ENCODE assay signal across 8 cellular contexts in the genomic region with DNA sequence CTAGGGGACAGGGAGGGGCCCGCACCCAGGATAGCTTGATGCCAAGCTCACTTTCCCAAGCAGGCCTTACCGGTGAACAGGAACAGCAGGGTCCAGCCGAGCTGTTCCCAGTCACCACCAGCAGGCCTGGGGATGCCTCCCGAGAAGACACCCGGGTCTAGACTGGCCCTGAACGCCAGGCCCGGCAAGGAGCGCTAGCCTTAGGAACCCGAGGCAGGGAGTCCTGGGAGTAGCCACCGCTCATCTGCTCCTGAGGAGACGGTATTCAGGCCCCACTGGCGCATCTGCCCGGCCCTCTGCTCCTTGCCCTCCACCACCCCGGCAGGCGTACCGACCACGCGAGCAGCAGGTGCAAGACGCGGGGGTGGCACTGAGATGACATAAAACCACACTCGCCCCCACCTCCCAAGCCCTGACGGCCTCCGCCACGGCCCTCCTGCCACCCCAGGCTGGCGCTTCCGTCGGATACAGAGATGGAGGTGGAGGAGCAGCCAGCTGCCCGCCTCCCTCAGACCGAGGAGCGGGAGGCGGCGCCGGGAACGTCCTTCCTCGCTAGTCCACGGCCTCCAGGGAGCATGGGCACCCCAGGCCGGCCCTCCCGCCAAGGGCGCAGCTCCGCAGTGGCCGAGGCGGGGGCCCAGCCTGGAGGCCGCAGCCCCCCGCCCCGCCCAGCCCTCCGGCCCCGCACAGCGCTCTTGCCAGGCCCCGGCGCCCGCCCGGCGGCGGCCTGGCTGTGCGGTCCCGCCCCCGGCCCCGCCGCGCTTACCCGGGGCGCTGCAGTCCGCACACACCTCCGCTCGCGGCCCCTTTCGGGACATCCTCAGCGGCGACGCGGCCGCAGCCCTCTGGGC. TPM values are rescaled to one million over a fixed set of nuclear protein-coding genes. Genes with fewer than 3 reads are reported as not detected.
DNase-seq lines count a peak whose midpoint lies in the region; ATAC-seq and TF ChIP-seq lines count a peak whose summit lies in the region.

No MANE protein-coding gene starts in this region.

- H3K79me2 ChIP-seq in PC-3 (ENCODE audit: low read length) (peaks cover 40% of the 10 kb centered on the region), smooth muscle cell (ENCODE audit: low read depth) (peaks cover 39% of the 10 kb centered on the region)

- H3K4me3 ChIP-seq in PC-3 (ENCODE audit: low read length) (peak overlapping the region; percentile 89), adrenal gland (peak overlapping the region; percentile 34 to 87 (median 69)), iPS-18a (ENCODE audit: low read length) (peak overlapping the region; percentile 69), smooth muscle cell (peak overlapping the region; percentile 58)

- H3K4me2 ChIP-seq in PC-3 (ENCODE audit: low read length) (peak overlapping the region; percentile 99), smooth muscle cell (peak overlapping the region; percentile 89)

- TF ChIP-seq CTCF in PC-3 (conservative IDR thresholded peaks at IDR 0.05; ENCODE audit: low read depth, low read length) (no peak), adrenal gland (IDR thresholded peaks at IDR 0.05) (peak in 2 of 6 experiments; percentile 6 to 9), smooth muscle cell (IDR thresholded peaks at IDR 0.05; ENCODE audit: borderline replicate concordance, insufficient read depth, poor library complexity, severe bottlenecking) (no peak)

- BruUV-seq in PC-3 (replicated peaks; lab: Mats Ljungman, UMichigan): no TSS peak

- peak overlapping the region; percentile 55 for H2AFZ ChIP-seq in PC-3 (ENCODE audit: low read length)
- no peak overlapping the region for H2AFZ ChIP-seq in smooth muscle cell (ENCODE audit: low read depth)

- peak overlapping the region; percentile 66 for H3K9ac ChIP-seq in PC-3 (ENCODE audit: low read length)
- peak overlapping the region; percentile 43 for H3K9ac ChIP-seq in iPS-18a (ENCODE audit: low read length)
- peak overlapping the region; percentile 23 for H3K9ac ChIP-seq in smooth muscle cell (ENCODE audit: low read depth)

- H4K20me1 ChIP-seq in PC-3 (ENCODE audit: low read length): no peaks in the 10 kb centered on the region
- peaks cover 52% of the 10 kb centered on the region for H4K20me1 ChIP-seq in smooth muscle cell (ENCODE audit: low read depth)

- H3K27ac ChIP-seq in PC-3 (ENCODE audit: low read length) (no peak overlapping the region), adrenal gland (peak overlapping the region in 4 of 5 donors; percentile 60 to 89 (median 66)), iPS-18a (ENCODE audit: low read length) (no peak overlapping the region), smooth muscle cell (ENCODE audit: low read depth) (no peak overlapping the region)

- TF ChIP-seq POLR2A in adrenal gland (IDR thresholded peaks at IDR 0.05): no peak

- WGBS in adrenal gland, 4 donors: 0 to 1% (median 0%) methylated on average over 20 to 72 of the region's 72 CpGs
- 3% methylated on average over 30 of the region's 72 CpGs for WGBS in smooth muscle cell (ENCODE audit: low lambda C conversion rate)

- H3K27me3 ChIP-seq in PC-3 (ENCODE audit: low read length) (no peaks in the 10 kb centered on the region), adrenal gland (no peaks in the 10 kb centered on the region), iPS-18a (ENCODE audit: control insufficient read depth, insufficient read depth, low read length) (peaks cover 8% of the 10 kb centered on the region), smooth muscle cell (ENCODE audit: low read depth) (no peaks in the 10 kb centered on the region)

- CTCF ChIA-PET in PC-3 (lab: Charles Lee): interaction anchor here (2.0 kb wide), 1 partner anchor 29 kb away, joined by 9 read pairs; no protein-coding TSS in a partner anchor

- DNase-seq in DMS 273 (lab: John Stamatoyannopoulos, UW; ENCODE audit: unreplicated experiment): peak; percentile 80
- no peak for DNase-seq in DMS 273 treated with DMSO at 0.1 percent for 48 hours (lab: John Stamatoyannopoulos, UW)
- DNase-seq in PC-3: peak; percentile 15
- DNase-seq in adrenal gland: peak in 4 of 7 donors; percentile 40 to 49 (median 43)
- DNase-seq in smooth muscle cell (lab: John Stamatoyannopoulos, UW; ENCODE audit: unreplicated experiment): no peak

- ATAC-seq in HG02840 (IDR thresholded peaks at IDR 0.05; ENCODE audit: low FRiP score, unreplicated experiment) (peak; percentile 22), PC-3 (peak; percentile 20), GM18870 (IDR thresholded peaks at IDR 0.05; ENCODE audit: unreplicated experiment) (no peak)

- intact Hi-C loops in PC-3 (cut with micrococcal nuclease): no loop called here
- intact Hi-C loops in adrenal gland (cut with DNase I): no loop called here

- H3K9me2 ChIP-seq in PC-3 (replicated peaks; ENCODE audit: low read length): no peaks in the 10 kb centered on the region

- POLR2A ChIA-PET in PC-3 (lab: Charles Lee; ENCODE audit: unreplicated experiment): no interaction called here

- no peaks in the 10 kb centered on the region for H3K36me3 ChIP-seq in PC-3 (ENCODE audit: low read depth, low read length)
- no peaks in the 10 kb centered on the region for H3K36me3 ChIP-seq in adrenal gland (replicated peaks in 1 of 2)
- no peaks in the 10 kb centered on the region for H3K36me3 ChIP-seq in iPS-18a (ENCODE audit: control insufficient read depth, low read depth, low read length)
- no peaks in the 10 kb centered on the region for H3K36me3 ChIP-seq in smooth muscle cell (ENCODE audit: low read depth)

- H3K4me1 ChIP-seq in PC-3 (ENCODE audit: insufficient read depth, low read length) (peaks cover 32% of the 10 kb centered on the region), adrenal gland (replicated peaks in 1 of 2) (peaks cover 44 to 53% of the 10 kb centered on the region in 2 donors), iPS-18a (ENCODE audit: control insufficient read depth, low read depth, low read length) (peaks cover 45% of the 10 kb centered on the region), smooth muscle cell (ENCODE audit: low read depth) (peaks cover 43% of the 10 kb centered on the region)

- H3K9me3 ChIP-seq in PC-3 (ENCODE audit: low read length) (no peaks in the 10 kb centered on the region), adrenal gland (replicated peaks in 1 of 3) (no peaks in the 10 kb centered on the region), iPS-18a (ENCODE audit: control insufficient read depth, low read depth, low read length) (no peaks in the 10 kb centered on the region), smooth muscle cell (replicated peaks; ENCODE audit: low read depth) (no peaks in the 10 kb centered on the region)

- H3F3A ChIP-seq in PC-3 (ENCODE audit: low read length, unreplicated experiment) (no peaks in the 10 kb centered on the region), smooth muscle cell (ENCODE audit: low read depth) (peaks cover 6% of the 10 kb centered on the region)

RNA-seq across cellular contexts. Expression of gene GIT1, which starts 0.7 kb away (rescaled TPM):
- total RNA-seq in PC-3 (2014; rRNA removed) (24.2 and 32.2 TPM in 2 replicates), adrenal gland (10 to 100 TPM; 21.3 to 36.6 (median 31.7) TPM), smooth muscle cell (12.7 and 17.6 TPM in 2 replicates)
- polyA plus RNA-seq in adrenal gland (10 to 100 TPM; 13.7 to 51.6 (median 33.4) TPM), smooth muscle cell (23.0 and 34.7 TPM in 2 replicates)

RNA-seq across cellular contexts. Expression of gene ANKRD13B, which starts 4.1 kb away (rescaled TPM):
- total RNA-seq in PC-3 (2014; rRNA removed): 11.2 and 11.5 TPM in 2 replicates
- 10 to 100 TPM in 1 of 8 donors, 1 to 10 TPM in 7; 2.5 to 11.7 (median 5.4) TPM for total RNA-seq in adrenal gland
- polyA plus RNA-seq in adrenal gland: 10 to 100 TPM in 1 of 3 donors, 1 to 10 TPM in 2; 1.0 to 23.8 (median 7.2) TPM
- total RNA-seq in smooth muscle cell: 2.8 and 3.6 TPM in 2 replicates
- 6.7 and 6.8 TPM in 2 replicates for polyA plus RNA-seq in smooth muscle cell

RNA-seq across cellular contexts. Expression of gene TP53I13, which starts 20.3 kb away (rescaled TPM):
- 45.0 and 61.7 TPM in 2 replicates for total RNA-seq in PC-3 (2014; rRNA removed)
- total RNA-seq in adrenal gland: 10 to 100 TPM; 22.0 to 70.5 (median 45.2) TPM
- polyA plus RNA-seq in adrenal gland: 100 to 1,000 TPM in 2 of 3 donors, 1 to 10 TPM in 1; 4.2 to 163 (median 135) TPM
- total RNA-seq in smooth muscle cell: 35.4 and 50.7 TPM in 2 replicates
- 105 and 107 TPM in 2 replicates for polyA plus RNA-seq in smooth muscle cell

RNA-seq across cellular contexts. Expression of gene ABHD15, which starts 21.9 kb away (rescaled TPM):
- total RNA-seq in PC-3 (2014; rRNA removed) (6.3 and 7.9 TPM in 2 replicates), adrenal gland (10 to 100 TPM in 1 of 8 donors, 1 to 10 TPM in 7; 4.7 to 11.1 (median 7.5) TPM), smooth muscle cell (5.0 and 7.0 TPM in 2 replicates)
- polyA plus RNA-seq in adrenal gland (1 to 10 TPM; 2.9 to 4.1 (median 3.0) TPM), smooth muscle cell (6.4 and 7.4 TPM in 2 replicates)

RNA-seq across cellular contexts. Expression of gene CORO6, which starts 33.9 kb away (rescaled TPM):
- total RNA-seq in PC-3 (2014; rRNA removed): 0.44 and 0.58 TPM in 2 replicates
- total RNA-seq in adrenal gland: 10 to 100 TPM in 1 of 8 donors, 1 to 10 TPM in 7; 1.1 to 14.8 (median 5.6) TPM
- polyA plus RNA-seq in adrenal gland: 10 to 100 TPM in 2 of 3 donors, under 1 TPM in 1; 0.44 to 34.0 (median 25.5) TPM
- 2.4 and 6.2 TPM in 2 replicates for total RNA-seq in smooth muscle cell
- 2.4 and 2.9 TPM in 2 replicates for polyA plus RNA-seq in smooth muscle cell

Comparison
In these comparisons a context has a peak if more than half of its experiments do, and no peak if none do; other contexts are left out.
1. DNase-seq: peak in DMS 273 (single experiment), PC-3 (single experiment) and adrenal gland (4 of 7); none in DMS 273 treated with DMSO at 0.1 percent for 48 hours (single experiment) and smooth muscle cell (single experiment).
2. H3K27ac ChIP-seq: peak in adrenal gland (4 of 5); none in PC-3 (single experiment), iPS-18a (single experiment) and smooth muscle cell (single experiment).
3. Peak in every context shown above with its lines, with median percentiles within 50 percentile points of each other: H3K4me3 ChIP-seq and H3K9ac ChIP-seq.